Comparison of ENCODE assay signal across 14 cellular contexts in the genomic region with DNA sequence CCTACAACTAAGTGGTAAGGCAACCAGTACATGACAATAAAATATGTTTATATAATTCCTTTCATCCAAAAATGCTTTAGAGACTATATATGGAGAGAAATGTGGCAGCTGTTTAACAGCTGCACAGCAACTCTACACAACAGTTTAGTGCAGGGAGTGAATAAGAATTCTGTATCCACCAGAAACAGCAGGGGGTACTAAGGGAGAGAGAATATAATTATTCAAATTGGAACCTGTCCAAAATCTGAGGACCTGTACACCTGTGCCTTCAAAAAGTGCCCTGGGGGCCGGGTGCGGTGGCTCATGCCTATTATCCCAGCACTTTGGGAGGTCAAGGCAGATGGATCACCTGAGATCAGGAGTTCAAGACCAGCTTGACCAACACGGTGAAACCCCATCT.
"Had no signal": no experiment of that assay in that cellular context is flagged by ENCODE, and none has a peak within 500 bp of the region (broad histone marks: within the 10 kb centered on the region; RNA-seq: fewer than 3 reads in every experiment).

No MANE protein-coding gene starts in this region.

- DNase-seq: activated CD4-positive, alpha-beta memory T cell treated with anti-CD3 and anti-CD28 coated beads for 36 hours; activated CD4-positive, alpha-beta T cell treated with anti-CD3 and anti-CD28 coated beads for 1 hour; activated naive CD4-positive, alpha-beta T cell treated with anti-CD3 and anti-CD28 coated beads, Interleukin-2, amount 50 U/mL, for 16 hours; activated T-cell treated with anti-CD3 and anti-CD28 coated beads, Interleukin-2, amount 50 U/mL, for 24 hours; endodermal cell; head of caudate nucleus; kidney glomerular epithelial cell; left ventricle myocardium superior; mesenchymal stem cell; small intestine; stimulated activated CD4-positive, alpha-beta T cell treated with anti-CD3 and anti-CD28 coated beads, Interleukin-4, amount 100 ng/mL, for 4 hours; stimulated activated CD8-positive, alpha-beta memory T cell treated with anti-CD3 and anti-CD28 coated beads, Interleukin-4, amount 100 ng/mL, for 48 hours; stimulated activated naive CD4-positive, alpha-beta T cell treated with Interleukin-2 at 50 U/mL for 16 hours; substantia nigra had no signal
